8 cellular contexts compared by ENCODE assay signal in genomic region chr3:134378384-134378783, GRCh38. TPM values are rescaled to one million over a fixed set of nuclear protein-coding genes. Genes with fewer than 3 reads are reported as not detected.
A peak's percentile ranks its signal among the peaks of the same experiment; 100 is the strongest.
DNase-seq lines count a peak whose midpoint lies in the region; ATAC-seq and TF ChIP-seq lines count a peak whose summit lies in the region.

No MANE protein-coding gene starts in this region.

- peak; percentile 50 to 57 (median 53) for TF ChIP-seq CTCF in transverse colon (IDR thresholded peaks at IDR 0.05)

- no peak overlapping the region for H3K14ac ChIP-seq in mesenchymal stem cell (ENCODE audit: low read length in 2 of 2)

- H3K23ac ChIP-seq in mesenchymal stem cell (ENCODE audit: low read length in 2 of 2) = no peak overlapping the region

- H4K8ac ChIP-seq in mesenchymal stem cell (ENCODE audit: low read length) = no peak overlapping the region

- H3K4me1 Mint-ChIP-seq in activated CD8-positive, alpha-beta T cell treated with anti-CD3 and anti-CD28 coated beads, Interleukin-2, amount 10 ng/mL, durations not matched to agents 7 days and 5 days (ENCODE audit: low read depth) = peaks cover 10% of the 10 kb centered on the region

- no peak overlapping the region for H2BK15ac ChIP-seq in mesenchymal stem cell (ENCODE audit: low read depth, poor library complexity, severe bottlenecking)

- no peak overlapping the region for H4K91ac ChIP-seq in mesenchymal stem cell (ENCODE audit: low read length)

- H3K18ac ChIP-seq in mesenchymal stem cell (ENCODE audit: low read depth in 1 of 2, low read length in 2 of 2) = no peak overlapping the region

- DNase-seq in Right ventricle myocardium inferior (ENCODE audit: missing footprints) (no peak), left cardiac atrium (no peak), iPS-NIHi7 (ENCODE audit: extremely low spot score) (peak; percentile 88), transverse colon (peak; percentile 61), NCI-H345 (lab: John Stamatoyannopoulos, UW) (no peak), mesenchymal stem cell (no peak)
- DNase-seq in activated CD8-positive, alpha-beta T cell treated with anti-CD3 and anti-CD28 coated beads, Interleukin-2, amount 10 ng/mL, durations not matched to agents 7 days and 5 days = peak; percentile 38

- H2BK120ac ChIP-seq in mesenchymal stem cell (ENCODE audit: low read depth, low read length) = no peak overlapping the region

- in situ Hi-C loops in transverse colon (cut with MboI; ENCODE audit: low pct_ligation_motif_present in 1 of 4, low pct_unique_long_range_greater_than_20kb in 1 of 4, low sequenced_read_pairs in 3 of 4) = loop anchor here in 2 of 4 donors (5.0 to 10.0 kb wide), 3 partner anchors 66 to 96 kb away; no protein-coding TSS in a partner anchor

- H3K36me3 ChIP-seq in transverse colon (no peaks in the 10 kb centered on the region), mesenchymal stem cell (ENCODE audit: control insufficient read depth in 1 of 2, insufficient read depth in 2 of 2, low read depth in 1 of 2, low read length in 2 of 2) (no peaks in the 10 kb centered on the region)

- H3K4me3 ChIP-seq in transverse colon (no peak overlapping the region), mesenchymal stem cell (ENCODE audit: insufficient read depth in 1 of 2, low read depth in 1 of 2, low read length in 2 of 2) (no peak overlapping the region)

- H3K27me3 ChIP-seq in transverse colon (peaks cover 2% of the 10 kb centered on the region), mesenchymal stem cell (ENCODE audit: control insufficient read depth in 1 of 2, insufficient read depth in 1 of 2, low read length in 2 of 2) (peaks cover 0 to 11% of the 10 kb centered on the region in 2 experiments)

- no peak overlapping the region for H3K4me3 Mint-ChIP-seq in activated CD8-positive, alpha-beta T cell treated with anti-CD3 and anti-CD28 coated beads, Interleukin-2, amount 10 ng/mL, durations not matched to agents 7 days and 5 days

- no peak for TF ChIP-seq POLR2A in transverse colon (IDR thresholded peaks at IDR 0.05)

- no peaks in the 10 kb centered on the region for H3K36me3 Mint-ChIP-seq in activated CD8-positive, alpha-beta T cell treated with anti-CD3 and anti-CD28 coated beads, Interleukin-2, amount 10 ng/mL, durations not matched to agents 7 days and 5 days (ENCODE audit: low read depth)

- peaks cover 12 to 34% (median 28%) of the 10 kb centered on the region in 4 donors for H3K4me1 ChIP-seq in transverse colon
- H3K4me1 ChIP-seq in mesenchymal stem cell (ENCODE audit: control insufficient read depth, insufficient read depth, low read depth, low read length) = peaks cover 15% of the 10 kb centered on the region

- H3K27me3 Mint-ChIP-seq in activated CD8-positive, alpha-beta T cell treated with anti-CD3 and anti-CD28 coated beads, Interleukin-2, amount 10 ng/mL, durations not matched to agents 7 days and 5 days (ENCODE audit: low read depth) = peaks cover 46% of the 10 kb centered on the region

- no peak overlapping the region for H2BK5ac ChIP-seq in mesenchymal stem cell (ENCODE audit: low read depth, low read length, poor library complexity, severe bottlenecking)

- H2AK5ac ChIP-seq in mesenchymal stem cell (ENCODE audit: low read length, severe bottlenecking) = no peak overlapping the region

- H3K9ac ChIP-seq in mesenchymal stem cell (ENCODE audit: low read length) = no peak overlapping the region

- H3K9me3 ChIP-seq in transverse colon = no peaks in the 10 kb centered on the region
- H3K9me3 ChIP-seq in mesenchymal stem cell (ENCODE audit: control insufficient read depth, low read length) = no peaks in the 10 kb centered on the region

- no peak overlapping the region for H3K27ac ChIP-seq in transverse colon
- H3K27ac ChIP-seq in mesenchymal stem cell (ENCODE audit: low read length, poor library complexity, severe bottlenecking) = no peak overlapping the region

- no peak overlapping the region for H2BK12ac ChIP-seq in mesenchymal stem cell (ENCODE audit: low read length in 2 of 2)

- POLR2A ChIA-PET in activated CD8-positive, alpha-beta T cell treated with anti-CD3 and anti-CD28 coated beads, Interleukin-2, amount 10 ng/mL, durations not matched to agents 7 days and 5 days (lab: Charles Lee) = no interaction called here

- no peak overlapping the region for H3K4me2 ChIP-seq in mesenchymal stem cell (ENCODE audit: low read length, poor library complexity, severe bottlenecking)

- no peak overlapping the region for H3K27ac Mint-ChIP-seq in activated CD8-positive, alpha-beta T cell treated with anti-CD3 and anti-CD28 coated beads, Interleukin-2, amount 10 ng/mL, durations not matched to agents 7 days and 5 days

- no peak overlapping the region for H2AFZ ChIP-seq in mesenchymal stem cell (ENCODE audit: low read depth, low read length)

- CTCF ChIA-PET in activated CD8-positive, alpha-beta T cell treated with anti-CD3 and anti-CD28 coated beads, Interleukin-2, amount 10 ng/mL, durations not matched to agents 7 days and 5 days (lab: Charles Lee) = interaction anchor here (1.0 kb wide), 2 partner anchors 14 to 71 kb away, joined by 3 to 4 read pairs; no protein-coding TSS in a partner anchor

- intact Hi-C loops in Right ventricle myocardium inferior (cut with DNase I) = loop anchor here (1.0 to 5.0 kb wide), 5 partner anchors 65 to 166 kb away; partner anchors contain the start of gene RYK
- intact Hi-C loops in left cardiac atrium (cut with DNase I) = loop anchor here (2.0 to 10.0 kb wide), 2 partner anchors 70 to 96 kb away; no protein-coding TSS in a partner anchor
- intact Hi-C loops in transverse colon (cut with DNase I; ENCODE audit: low total_unique reads) = loop anchor here (10.0 kb wide), 1 partner anchor 96 kb away; no protein-coding TSS in a partner anchor

- ATAC-seq in Right ventricle myocardium inferior = peak; percentile 14
- no peak for ATAC-seq in left cardiac atrium
- ATAC-seq in activated CD8-positive, alpha-beta T cell treated with anti-CD3 and anti-CD28 coated beads, Interleukin-2, amount 10 ng/mL, durations not matched to agents 7 days and 5 days = peak; percentile 48
- no peak for ATAC-seq in GM18867 (IDR thresholded peaks at IDR 0.05; ENCODE audit: unreplicated experiment)

- no peaks in the 10 kb centered on the region for H3K9me3 Mint-ChIP-seq in activated CD8-positive, alpha-beta T cell treated with anti-CD3 and anti-CD28 coated beads, Interleukin-2, amount 10 ng/mL, durations not matched to agents 7 days and 5 days (ENCODE audit: insufficient read depth)

- no peak for TF ChIP-seq EP300 in transverse colon (IDR thresholded peaks at IDR 0.05; ENCODE audit: low read depth)

- peaks cover 5% of the 10 kb centered on the region for H3K79me1 ChIP-seq in mesenchymal stem cell (replicated peaks; ENCODE audit: low read length, poor library complexity, severe bottlenecking)

- no peak overlapping the region for H3K4ac ChIP-seq in mesenchymal stem cell (ENCODE audit: low read depth in 1 of 2, low read length in 2 of 2)

RNA-seq across cellular contexts. Expression of gene AMOTL2, which starts 4.1 kb away (rescaled TPM):
- total RNA-seq in Right ventricle myocardium inferior (61.9 TPM), left cardiac atrium (10 to 100 TPM; 47.9 to 59.3 TPM), transverse colon (10 to 100 TPM; 14.5 to 50.9 (median 23.8) TPM)
- not detected for total RNA-seq in activated CD8-positive, alpha-beta T cell treated with anti-CD3 and anti-CD28 coated beads, Interleukin-2, amount 10 ng/mL, durations not matched to agents 7 days and 5 days
- polyA plus RNA-seq in mesenchymal stem cell (2013, experiment 1 of 2) = 16.1 TPM
- polyA plus RNA-seq in mesenchymal stem cell (2013, experiment 2 of 2) = 15.4 TPM

Comparison
In these comparisons a context has a peak if more than half of its experiments do, and no peak if none do; other contexts are left out.
1. ATAC-seq: peak in Right ventricle myocardium inferior (single experiment) and activated CD8-positive, alpha-beta T cell treated with anti-CD3 and anti-CD28 coated beads, Interleukin-2, amount 10 ng/mL, durations not matched to agents 7 days and 5 days (single experiment); none in left cardiac atrium (0 of 2) and GM18867 (single experiment).
2. DNase-seq: peak in activated CD8-positive, alpha-beta T cell treated with anti-CD3 and anti-CD28 coated beads, Interleukin-2, amount 10 ng/mL, durations not matched to agents 7 days and 5 days (single experiment), iPS-NIHi7 (single experiment) and transverse colon (single experiment); none in Right ventricle myocardium inferior (single experiment), left cardiac atrium (single experiment), NCI-H345 (single experiment) and mesenchymal stem cell (single experiment).
3. RNA of gene AMOTL2, which starts 4.1 kb away (total RNA-seq): 61.9 TPM in Right ventricle myocardium inferior (single experiment), 47.9 to 59.3 TPM in left cardiac atrium and 14.5 to 50.9 TPM in transverse colon; not detected in activated CD8-positive, alpha-beta T cell treated with anti-CD3 and anti-CD28 coated beads, Interleukin-2, amount 10 ng/mL, durations not matched to agents 7 days and 5 days; every median in the first group is over 10 times any median in the second.